21 cellular contexts compared by ENCODE assay signal in the genomic region with DNA sequence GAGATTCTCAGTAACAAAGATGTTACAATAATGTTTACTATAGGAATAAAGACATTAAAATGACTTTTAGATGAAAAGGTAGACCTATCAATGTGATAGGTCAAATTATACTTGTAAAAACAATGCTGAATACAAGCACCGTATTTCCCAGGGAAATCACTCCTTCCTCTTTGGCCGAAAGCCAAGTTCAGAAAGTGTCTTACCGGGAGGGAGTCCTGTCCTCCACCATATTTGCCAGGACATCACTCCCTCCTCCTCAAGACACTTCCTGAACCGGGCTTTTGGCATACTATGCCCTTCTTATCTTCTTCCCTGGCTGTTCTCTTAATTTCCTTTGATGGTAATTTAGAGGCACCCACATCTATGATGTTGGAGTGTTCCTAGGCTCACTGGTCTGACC.
"Had no signal": no experiment of that assay in that cellular context is flagged by ENCODE, and none has a peak within 500 bp of the region (broad histone marks: within the 10 kb centered on the region; RNA-seq: fewer than 3 reads in every experiment).

No MANE protein-coding gene starts in this region.

- H3K9me3 ChIP-seq: body of pancreas, neutrophil, pancreas, right lobe of liver, suprapubic skin, transverse colon, uterus had no signal

- H3K27me3 Mint-ChIP-seq: activated CD4-positive, alpha-beta T cell treated with anti-CD3 and anti-CD28 coated beads, Interleukin-2, amount 10 ng/mL, durations not matched to agents 7 days and 5 days; activated T-cell treated with anti-CD3 and anti-CD28 coated beads, Interleukin-2, amount 50 U/mL, for 24 hours; stimulated activated naive CD8-positive, alpha-beta T cell treated with anti-CD3 and anti-CD28 coated beads, Interleukin-15, Interleukin-2, amounts not matched to agents 100 ng/mL and 50 ng/mL, for 24 hours had no signal

- H3K4me3 ChIP-seq: body of pancreas, pancreas, right lobe of liver, suprapubic skin, transverse colon, uterus had no signal

- H3K27ac ChIP-seq: body of pancreas, epithelial cell of prostate, neutrophil, pancreas, right lobe of liver, suprapubic skin, transverse colon, uterus had no signal

- H3K4me3 Mint-ChIP-seq: activated CD4-positive, alpha-beta T cell treated with anti-CD3 and anti-CD28 coated beads, Interleukin-2, amount 10 ng/mL, durations not matched to agents 7 days and 5 days; activated CD8-positive, alpha-beta T cell treated with anti-CD3 and anti-CD28 coated beads, Interleukin-2, amount 10 ng/mL, durations not matched to agents 7 days and 5 days; activated naive CD4-positive, alpha-beta T cell treated with anti-CD3 and anti-CD28 coated beads for 36 hours; activated T-cell treated with anti-CD3 and anti-CD28 coated beads, Interleukin-2, amount 50 U/mL, for 24 hours; naive thymus-derived CD8-positive, alpha-beta T cell; stimulated activated naive CD8-positive, alpha-beta T cell treated with anti-CD3 and anti-CD28 coated beads, Interleukin-15, Interleukin-2, amounts not matched to agents 100 ng/mL and 50 ng/mL, for 24 hours had no signal

- H3K36me3 Mint-ChIP-seq: naive thymus-derived CD8-positive, alpha-beta T cell had no signal

- FAIRE-seq: islet of Langerhans, pancreas, small intestine had no signal

- H3K4me1 ChIP-seq: body of pancreas, pancreas, right lobe of liver, suprapubic skin, transverse colon, uterus had no signal

- H3K36me3 ChIP-seq: neutrophil, pancreas, right lobe of liver, suprapubic skin, transverse colon, uterus had no signal

- H3K4me1 Mint-ChIP-seq: activated CD4-positive, alpha-beta T cell treated with anti-CD3 and anti-CD28 coated beads, Interleukin-2, amount 10 ng/mL, durations not matched to agents 7 days and 5 days had no signal

- H3K9me3 Mint-ChIP-seq: activated CD4-positive, alpha-beta T cell treated with anti-CD3 and anti-CD28 coated beads, Interleukin-2, amount 10 ng/mL, durations not matched to agents 7 days and 5 days; activated naive CD4-positive, alpha-beta T cell treated with anti-CD3 and anti-CD28 coated beads for 36 hours; activated T-cell treated with anti-CD3 and anti-CD28 coated beads, Interleukin-2, amount 50 U/mL, for 24 hours; stimulated activated naive CD8-positive, alpha-beta T cell treated with anti-CD3 and anti-CD28 coated beads, Interleukin-15, Interleukin-2, amounts not matched to agents 100 ng/mL and 50 ng/mL, for 24 hours had no signal

- DNase-seq: activated CD4-positive, alpha-beta T cell treated with anti-CD3 and anti-CD28 coated beads, Interleukin-2, amount 10 ng/mL, durations not matched to agents 7 days and 5 days; activated CD8-positive, alpha-beta T cell treated with anti-CD3 and anti-CD28 coated beads, Interleukin-2, amount 10 ng/mL, durations not matched to agents 7 days and 5 days; activated naive CD4-positive, alpha-beta T cell treated with anti-CD3 and anti-CD28 coated beads for 36 hours; activated T-cell treated with anti-CD3 and anti-CD28 coated beads, Interleukin-2, amount 50 U/mL, for 24 hours; body of pancreas; foreskin fibroblast; hippocampal formation; left cardiac atrium; naive thymus-derived CD8-positive, alpha-beta T cell; pancreas; right lobe of liver; small intestine; stimulated activated CD4-positive, alpha-beta T cell treated with anti-CD3 and anti-CD28 coated beads, Interleukin-15, amount 100 ng/mL, for 24 hours; stimulated activated CD4-positive, alpha-beta T cell treated with anti-CD3 and anti-CD28 coated beads, Interleukin-2, amount 100 ng/mL, for 48 hours; transverse colon; uterus had no signal

- H3K27ac Mint-ChIP-seq: activated CD4-positive, alpha-beta T cell treated with anti-CD3 and anti-CD28 coated beads, Interleukin-2, amount 10 ng/mL, durations not matched to agents 7 days and 5 days; activated CD8-positive, alpha-beta T cell treated with anti-CD3 and anti-CD28 coated beads, Interleukin-2, amount 10 ng/mL, durations not matched to agents 7 days and 5 days; activated naive CD4-positive, alpha-beta T cell treated with anti-CD3 and anti-CD28 coated beads for 36 hours; activated T-cell treated with anti-CD3 and anti-CD28 coated beads, Interleukin-2, amount 50 U/mL, for 24 hours; naive thymus-derived CD8-positive, alpha-beta T cell; stimulated activated naive CD8-positive, alpha-beta T cell treated with anti-CD3 and anti-CD28 coated beads, Interleukin-15, Interleukin-2, amounts not matched to agents 100 ng/mL and 50 ng/mL, for 24 hours had no signal

- ATAC-seq: activated CD8-positive, alpha-beta T cell treated with anti-CD3 and anti-CD28 coated beads, Interleukin-2, amount 10 ng/mL, durations not matched to agents 7 days and 5 days; body of pancreas; left cardiac atrium; naive thymus-derived CD8-positive, alpha-beta T cell; pancreas; right lobe of liver had no signal

- H3K27me3 ChIP-seq: body of pancreas, neutrophil, pancreas, right lobe of liver, suprapubic skin, transverse colon, uterus had no signal
